In genomic region chr12:109998241-109998903, GRCh38 we compare ENCODE assay signal across 8 cellular contexts. TPM values are rescaled to one million over a fixed set of nuclear protein-coding genes. Genes with fewer than 3 reads are reported as not detected.
DNase-seq lines count a peak whose midpoint lies in the region; ATAC-seq and TF ChIP-seq lines count a peak whose summit lies in the region.

No MANE protein-coding gene starts in this region.

- TF ChIP-seq CTCF in A673 (conservative IDR thresholded peaks at IDR 0.05; ENCODE audit: low read depth, low read length) (no peak), HFF-Myc (IDR thresholded peaks at IDR 0.05; ENCODE audit: low read depth, low read length, missing control alignments) (no peak), astrocyte of the spinal cord (IDR thresholded peaks at IDR 0.05; ENCODE audit: low read depth, low read length) (no peak)

- H3K27me3 ChIP-seq in A673 (replicated peaks; ENCODE audit: insufficient read depth, low read depth, low read length, poor library complexity) (no peaks in the 10 kb centered on the region), mononuclear cell (ENCODE audit: insufficient read depth, low read length) (no peaks in the 10 kb centered on the region)

- peak overlapping the region; percentile 78 for H3K4me3 ChIP-seq in A673 (ENCODE audit: low read depth, low read length, poor library complexity, severe bottlenecking)
- H3K4me3 ChIP-seq in HFF-Myc (replicated peaks; ENCODE audit: low read depth, low read length): peak overlapping the region; percentile 82
- H3K4me3 ChIP-seq in astrocyte of the spinal cord (ENCODE audit: low read depth, low read length): peak overlapping the region; percentile 87
- H3K4me3 ChIP-seq in mononuclear cell (ENCODE audit: low read length): peak overlapping the region; percentile 92

- ATAC-seq in GM21723 (IDR thresholded peaks at IDR 0.05; ENCODE audit: unreplicated experiment): no peak

- in situ Hi-C loops in astrocyte of the spinal cord (cut with HindIII; ENCODE audit: low sequenced_read_pairs): no loop called here

- DNase-seq in A673 (ENCODE audit: low spot score): no peak
- no peak for DNase-seq in HFF-Myc (ENCODE audit: extremely low read depth, low read depth)
- no peak for DNase-seq in astrocyte of the spinal cord (ENCODE audit: low read depth, low spot score)
- no peak for DNase-seq in NCI-H2171 (lab: John Stamatoyannopoulos, UW)
- DNase-seq in NCI-H1092 (lab: John Stamatoyannopoulos, UW): no peak
- DNase-seq in stimulated activated CD8-positive, alpha-beta memory T cell treated with anti-CD3 and anti-CD28 coated beads, Interleukin-4, amount 100 ng/mL, for 48 hours: no peak

- intact Hi-C loops in A673 (cut with micrococcal nuclease; ENCODE audit: unreplicated experiment): no loop called here

- BruUV-seq in A673 (replicated peaks; lab: Mats Ljungman, UMichigan): no TSS peak

- CTCF ChIA-PET in A673 (lab: Charles Lee): no interaction called here

- H3K4me1 ChIP-seq in A673 (ENCODE audit: insufficient read depth, low read length, poor library complexity, severe bottlenecking): peaks cover 27% of the 10 kb centered on the region
- peaks cover 63% of the 10 kb centered on the region for H3K4me1 ChIP-seq in mononuclear cell (ENCODE audit: insufficient read depth, low read length)

- no peaks in the 10 kb centered on the region for H3K36me3 ChIP-seq in A673 (ENCODE audit: insufficient read depth, low read length, poor library complexity, severe bottlenecking)

- no peaks in the 10 kb centered on the region for H3K9me3 ChIP-seq in A673 (ENCODE audit: low read depth, low read length, poor library complexity, severe bottlenecking)
- no peaks in the 10 kb centered on the region for H3K9me3 ChIP-seq in mononuclear cell (ENCODE audit: low read depth, low read length)

- POLR2A ChIA-PET in A673 (lab: Charles Lee; ENCODE audit: low non-redundant PET): no interaction called here

- H3K27ac ChIP-seq in A673 (ENCODE audit: low read depth, low read length, poor library complexity, severe bottlenecking): peak overlapping the region; percentile 94

RNA-seq across cellular contexts. Expression of gene ANKRD13A, which starts 0.9 kb away (rescaled TPM):
- total RNA-seq in A673 (2021): 19.8 and 22.6 TPM in 2 replicates
- 134 TPM for total RNA-seq in mononuclear cell

RNA-seq across cellular contexts. Expression of gene GIT2, which starts 2.2 kb away (rescaled TPM):
- 47.3 and 48.1 TPM in 2 replicates for total RNA-seq in A673 (2021)
- total RNA-seq in mononuclear cell: 86.7 TPM

RNA-seq across cellular contexts. Expression of gene C12orf76, which starts 50.0 kb away (rescaled TPM):
- total RNA-seq in A673 (2021) (14.5 and 15.8 TPM in 2 replicates), mononuclear cell (16.2 TPM)
